In genomic region chr9:21413089-21414023, GRCh38 we compare ENCODE assay signal across 8 cellular contexts. TPM values are rescaled to one million over a fixed set of nuclear protein-coding genes. Genes with fewer than 3 reads are reported as not detected.
DNase-seq lines count a peak whose midpoint lies in the region; ATAC-seq and TF ChIP-seq lines count a peak whose summit lies in the region.
"Had no signal": no experiment of that assay in that cellular context is flagged by ENCODE, and none has a peak within 500 bp of the region (broad histone marks: within the 10 kb centered on the region; RNA-seq: fewer than 3 reads in every experiment).

No MANE protein-coding gene starts in this region.

- TF ChIP-seq POLR2A in Peyer's patch (IDR thresholded peaks at IDR 0.05), result no peak

- H2BK5ac ChIP-seq in H9 (ENCODE audit: insufficient read length, low read length), result no peak overlapping the region

- no peaks in the 10 kb centered on the region for H3K36me3 ChIP-seq in Peyer's patch

- no peak overlapping the region for H3K18ac ChIP-seq in H9 (ENCODE audit: insufficient read length, low read depth, low read length)

- H3K14ac ChIP-seq in H9 (ENCODE audit: insufficient read depth, low read length), result no peak overlapping the region

- no peak overlapping the region for H2AFZ ChIP-seq in H9 (ENCODE audit: low read length)

- H3K56ac ChIP-seq in H9 (ENCODE audit: insufficient read length, low read depth, low read length), result no peak overlapping the region

- H3K27me3 ChIP-seq in H9 (ENCODE audit: insufficient read depth, low read length) (no peaks in the 10 kb centered on the region), Peyer's patch (no peaks in the 10 kb centered on the region)

- no peak overlapping the region for H2BK20ac ChIP-seq in H9 (ENCODE audit: low read depth, low read length, poor library complexity, severe bottlenecking)

- H4K91ac ChIP-seq in H9 (ENCODE audit: insufficient read length, low read depth, low read length), result no peak overlapping the region

- H3K79me1 ChIP-seq in H9 (ENCODE audit: insufficient read depth, low read depth, low read length, poor library complexity, severe bottlenecking), result no peaks in the 10 kb centered on the region

- H3K9me3 Mint-ChIP-seq in H9 (no peaks in the 10 kb centered on the region), naive B cell (no peaks in the 10 kb centered on the region)
- no peaks in the 10 kb centered on the region for H3K9me3 Mint-ChIP-seq in activated CD8-positive, alpha-beta T cell treated with anti-CD3 and anti-CD28 coated beads for 36 hours

- no peak overlapping the region for H3K9ac ChIP-seq in H9 (ENCODE audit: extremely low read depth, insufficient read length, low read length)

- peak; percentile 16 for DNase-seq in G401 (ENCODE audit: low spot score)
- peak; percentile 55 for DNase-seq in H9
- DNase-seq in activated CD8-positive, alpha-beta T cell treated with anti-CD3 and anti-CD28 coated beads for 36 hours, result peak; percentile 17
- DNase-seq in naive B cell, result no peak
- no peak for DNase-seq in glomerular visceral epithelial cell (ENCODE audit: extremely low spot score)
- DNase-seq in Peyer's patch, result no peak

- H3K27me3 Mint-ChIP-seq in H9 (ENCODE audit: low read depth), result peaks cover 4% of the 10 kb centered on the region
- H3K27me3 Mint-ChIP-seq in activated CD8-positive, alpha-beta T cell treated with anti-CD3 and anti-CD28 coated beads for 36 hours, result peaks cover 3% of the 10 kb centered on the region
- H3K27me3 Mint-ChIP-seq in naive B cell, result peaks cover 27 to 55% (median 51%) of the 10 kb centered on the region in 3 donors

- H3K23ac ChIP-seq in H9 (ENCODE audit: insufficient read length, low read depth, low read length), result no peak overlapping the region

- no peaks in the 10 kb centered on the region for H3K23me2 ChIP-seq in H9 (ENCODE audit: insufficient read length, low read depth, low read length, poor library complexity, severe bottlenecking)

- TF ChIP-seq CTCF in H9 (conservative IDR thresholded peaks at IDR 0.05), result peak; percentile 64
- TF ChIP-seq CTCF in activated CD8-positive, alpha-beta T cell treated with anti-CD3 and anti-CD28 coated beads for 36 hours (IDR thresholded peaks at IDR 0.05), result peak; percentile 36
- peak in 2 of 6 experiments; percentile 6 to 15 for TF ChIP-seq CTCF in Peyer's patch (IDR thresholded peaks at IDR 0.05)

- no peak overlapping the region for H3T11ph ChIP-seq in H9 (ENCODE audit: low read length)

- H2BK120ac ChIP-seq in H9 (ENCODE audit: low read depth, low read length, poor library complexity, severe bottlenecking), result no peak overlapping the region

- in situ Hi-C loops in G401 (cut with HindIII; ENCODE audit: low sequenced_read_pairs), result no loop called here

- H3K4ac ChIP-seq in H9 (ENCODE audit: low read depth, low read length), result no peak overlapping the region

- no peaks in the 10 kb centered on the region for H3K36me3 Mint-ChIP-seq in H9 (ENCODE audit: insufficient read depth in 1 of 3, low read depth in 3 of 3)
- H3K36me3 Mint-ChIP-seq in activated CD8-positive, alpha-beta T cell treated with anti-CD3 and anti-CD28 coated beads for 36 hours (ENCODE audit: low read depth), result no peaks in the 10 kb centered on the region
- no peaks in the 10 kb centered on the region for H3K36me3 Mint-ChIP-seq in naive B cell

- H2BK12ac ChIP-seq in H9 (ENCODE audit: insufficient read length, low read depth, low read length), result no peak overlapping the region

- H3K4me2 ChIP-seq in H9 (ENCODE audit: insufficient read depth, insufficient read length, low read length), result no peak overlapping the region

- H2AK5ac ChIP-seq in H9 (ENCODE audit: insufficient read length, low read length), result no peak overlapping the region

- H4K8ac ChIP-seq in H9 (replicated peaks; ENCODE audit: insufficient read length, low read depth, low read length), result no peak overlapping the region

- H3K9me3 ChIP-seq in H9 (ENCODE audit: control insufficient read depth, low read depth, low read length), result no peaks in the 10 kb centered on the region
- no peaks in the 10 kb centered on the region for H3K9me3 ChIP-seq in Peyer's patch

- no CpG with 5 or more reads among the region's 9 CpGs for WGBS in H9 (ENCODE audit: extremely low coverage, insufficient read length, low lambda C conversion rate)

- peak; percentile 62 for ATAC-seq in activated CD8-positive, alpha-beta T cell treated with anti-CD3 and anti-CD28 coated beads for 36 hours
- no peak for ATAC-seq in naive B cell (ENCODE audit: low read depth in 2 of 2)
- no peak for ATAC-seq in GM21717 (IDR thresholded peaks at IDR 0.05; ENCODE audit: unreplicated experiment)

- no peak overlapping the region for H3K27ac ChIP-seq in H9 (ENCODE audit: insufficient read length, low read depth, low read length)
- no peak overlapping the region for H3K27ac ChIP-seq in Peyer's patch

- H2BK15ac ChIP-seq in H9 (ENCODE audit: low read depth, low read length), result no peak overlapping the region

- POLR2A ChIA-PET in activated CD8-positive, alpha-beta T cell treated with anti-CD3 and anti-CD28 coated beads for 36 hours (lab: Charles Lee), result no interaction called here

- CTCF ChIA-PET in activated CD8-positive, alpha-beta T cell treated with anti-CD3 and anti-CD28 coated beads for 36 hours (lab: Charles Lee), result interaction anchor here (1.4 to 1.7 kb wide), 7 partner anchors 12 to 87 kb away, joined by 4 to 6 read pairs (median 5); no protein-coding TSS in a partner anchor

- H3K4me3 ChIP-seq in Peyer's patch, result no peak overlapping the region

- H3K4me1 ChIP-seq in H9 (ENCODE audit: insufficient read depth, low read length) (no peaks in the 10 kb centered on the region), Peyer's patch (no peaks in the 10 kb centered on the region)

- no peak overlapping the region; a peak in 1 of 7 replicates for H3K27ac Mint-ChIP-seq in H9
- H3K27ac Mint-ChIP-seq in activated CD8-positive, alpha-beta T cell treated with anti-CD3 and anti-CD28 coated beads for 36 hours, result no peak overlapping the region
- no peak overlapping the region for H3K27ac Mint-ChIP-seq in naive B cell

- H3K4me3 Mint-ChIP-seq in H9 (no peak overlapping the region), naive B cell (peak overlapping the region in 5 of 8 donors; percentile 31 to 87 (median 40))
- H3K4me3 Mint-ChIP-seq in activated CD8-positive, alpha-beta T cell treated with anti-CD3 and anti-CD28 coated beads for 36 hours, result no peak overlapping the region

- no peaks in the 10 kb centered on the region for H4K20me1 ChIP-seq in H9 (ENCODE audit: control insufficient read depth, insufficient read depth, insufficient read length)

- no peak overlapping the region for H4K5ac ChIP-seq in H9 (ENCODE audit: insufficient read length, low read depth, low read length)

- intact Hi-C loops in activated CD8-positive, alpha-beta T cell treated with anti-CD3 and anti-CD28 coated beads for 36 hours (cut with micrococcal nuclease), result no loop called here

- no peaks in the 10 kb centered on the region for H3K79me2 ChIP-seq in H9 (ENCODE audit: insufficient read depth, low read length)

- H3K4me1 Mint-ChIP-seq in H9, result no peaks in the 10 kb centered on the region
- no peaks in the 10 kb centered on the region for H3K4me1 Mint-ChIP-seq in activated CD8-positive, alpha-beta T cell treated with anti-CD3 and anti-CD28 coated beads for 36 hours (ENCODE audit: low read depth)
- peaks cover 22 to 36% (median 30%) of the 10 kb centered on the region in 3 donors for H3K4me1 Mint-ChIP-seq in naive B cell

RNA-seq across cellular contexts. Expression of gene IFNA8, which starts 4.4 kb away (rescaled TPM):
- not detected in 2 replicates for total RNA-seq in G401 (2014; rRNA removed; shearing (Covaris generic))
- not detected in 2 replicates for total RNA-seq in H9 (2021)
- not detected for total RNA-seq in activated CD8-positive, alpha-beta T cell treated with anti-CD3 and anti-CD28 coated beads for 36 hours
- not detected for polyA plus RNA-seq in naive B cell (ENCODE audit: low read depth in 6 of 6)
- not detected for total RNA-seq in Peyer's patch
- total RNA-seq: HT1080 had no signal

RNA-seq across cellular contexts. Expression of gene IFNA1, which starts 26.9 kb away (rescaled TPM):
- not detected in 2 replicates for total RNA-seq in G401 (2014; rRNA removed; shearing (Covaris generic))
- total RNA-seq in H9 (2021), result not detected in 2 replicates
- not detected for total RNA-seq in activated CD8-positive, alpha-beta T cell treated with anti-CD3 and anti-CD28 coated beads for 36 hours
- polyA plus RNA-seq in naive B cell (ENCODE audit: low read depth in 6 of 6), result not detected
- not detected for total RNA-seq in Peyer's patch
- total RNA-seq: HT1080 had no signal

RNA-seq across cellular contexts. Expression of gene IFNA2, which starts 28.2 kb away (rescaled TPM):
- total RNA-seq in G401 (2014; rRNA removed; shearing (Covaris generic)), result not detected in 2 replicates
- not detected in 2 replicates for total RNA-seq in H9 (2021)
- total RNA-seq in activated CD8-positive, alpha-beta T cell treated with anti-CD3 and anti-CD28 coated beads for 36 hours, result not detected
- not detected for polyA plus RNA-seq in naive B cell (ENCODE audit: low read depth in 6 of 6)
- total RNA-seq in Peyer's patch, result not detected
- total RNA-seq: HT1080 had no signal

RNA-seq across cellular contexts. Expression of gene IFNA13, which starts 45.5 kb away (rescaled TPM):
- total RNA-seq in G401 (2014; rRNA removed; shearing (Covaris generic)), result not detected in 2 replicates
- total RNA-seq in H9 (2021) (not detected in 2 replicates), Peyer's patch (not detected)
- not detected for total RNA-seq in activated CD8-positive, alpha-beta T cell treated with anti-CD3 and anti-CD28 coated beads for 36 hours
- not detected for polyA plus RNA-seq in naive B cell (ENCODE audit: low read depth in 6 of 6)
- total RNA-seq: HT1080 had no signal

Comparison
In these comparisons a context has a peak if more than half of its experiments do, and no peak if none do; other contexts are left out.
1. DNase-seq: peak in G401 (single experiment), H9 (single experiment) and activated CD8-positive, alpha-beta T cell treated with anti-CD3 and anti-CD28 coated beads for 36 hours (single experiment); none in naive B cell (single experiment), glomerular visceral epithelial cell (single experiment) and Peyer's patch (0 of 3).
2. H3K4me3 Mint-ChIP-seq: peak in naive B cell (5 of 8); none in H9 (0 of 2) and activated CD8-positive, alpha-beta T cell treated with anti-CD3 and anti-CD28 coated beads for 36 hours (single experiment).